9 cellular contexts compared by ENCODE assay signal in the genomic region with DNA sequence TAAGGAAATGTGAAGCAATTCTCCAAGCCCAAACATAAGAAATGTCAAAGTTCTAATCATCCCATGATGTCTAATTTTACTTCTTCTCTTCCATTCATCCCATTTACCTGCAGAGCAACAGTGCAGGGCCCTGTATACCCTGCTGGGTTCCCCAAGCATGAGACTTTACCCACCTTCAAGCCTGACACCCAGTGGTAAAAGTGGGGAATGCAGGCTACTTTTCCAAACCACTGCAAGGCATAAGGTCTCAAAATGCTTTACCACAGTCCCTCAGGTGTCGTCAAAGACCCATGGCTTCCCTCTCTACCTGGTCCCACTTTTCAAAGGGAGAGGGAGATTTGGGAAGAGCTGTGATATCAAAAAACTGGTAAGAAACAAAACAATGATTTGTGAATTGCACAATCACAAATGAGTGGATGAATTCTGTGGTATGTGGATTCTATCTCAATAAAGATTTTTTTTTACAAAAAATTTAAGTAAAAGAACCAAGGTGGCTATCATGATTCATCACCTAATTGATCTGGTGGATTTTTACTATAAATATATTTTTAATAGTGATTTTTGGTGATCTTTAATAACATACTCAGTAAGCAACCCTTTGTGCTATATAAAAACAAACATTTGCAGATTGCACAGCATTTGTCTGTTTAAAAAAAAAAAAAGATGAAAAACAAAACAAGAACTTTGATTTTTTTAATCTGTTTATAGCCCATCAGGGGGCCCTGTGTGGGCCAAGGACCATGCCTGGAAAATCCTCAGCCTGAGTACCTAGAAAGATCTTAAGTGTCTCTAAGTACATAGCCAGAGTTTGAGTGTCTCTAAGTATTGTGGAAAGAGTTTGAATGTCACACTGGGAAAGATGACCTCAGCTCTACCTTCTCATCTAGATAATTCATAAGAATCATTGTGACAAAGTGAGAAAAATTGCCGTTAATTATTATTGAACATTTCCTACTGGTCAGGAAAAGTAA.
DNase-seq lines count a peak whose midpoint lies in the region; ATAC-seq, FAIRE-seq and TF ChIP-seq lines count a peak whose summit lies in the region.
"Had no signal": no experiment of that assay in that cellular context is flagged by ENCODE, and none has a peak within 500 bp of the region (broad histone marks: within the 10 kb centered on the region; RNA-seq: fewer than 3 reads in every experiment).

No MANE protein-coding gene starts in this region.

- H3K9ac ChIP-seq in neuronal stem cell (ENCODE audit: low read depth, low read length, poor library complexity): no peak overlapping the region

- no peak overlapping the region for H4K8ac ChIP-seq in neuronal stem cell (ENCODE audit: low read depth, low read length)

- WGBS in esophagus squamous epithelium, 2 donors: 40 to 51% methylated on average over 2 of the region's 2 CpGs
- no CpG with 5 or more reads among the region's 2 CpGs for WGBS in neuronal stem cell (ENCODE audit: extremely low coverage in 2 of 2, insufficient read length in 2 of 2, insufficient replicate concordance in 1 of 2), 2 donors

- H3K4me3 Mint-ChIP-seq in activated CD4-positive, alpha-beta T cell treated with anti-CD3 and anti-CD28 coated beads, Interleukin-2, amount 10 ng/mL, durations not matched to agents 7 days and 5 days: no peak overlapping the region

- H2BK5ac ChIP-seq in neuronal stem cell (ENCODE audit: low read length): no peak overlapping the region

- DNase-seq in A172 (ENCODE audit: low spot score): peak; percentile 12
- peak; percentile 6 for DNase-seq in GDM1 (lab: John Stamatoyannopoulos, UW)
- peak; percentile 2 for DNase-seq in NCI-H1694 treated with DMSO at 0.1 percent for 48 hours (lab: John Stamatoyannopoulos, UW)
- peak; percentile 58 for DNase-seq in activated CD4-positive, alpha-beta T cell treated with anti-CD3 and anti-CD28 coated beads, Interleukin-2, amount 10 ng/mL, durations not matched to agents 7 days and 5 days
- no peak for DNase-seq in esophagus squamous epithelium (lab: John Stamatoyannopoulos, UW)
- DNase-seq in neuronal stem cell (ENCODE audit: low spot score): peak; percentile 44
- peak; percentile 64 for DNase-seq in urothelium cell line (ENCODE audit: low spot score)

- no peak overlapping the region for H3K4ac ChIP-seq in neuronal stem cell (ENCODE audit: low read length)

- H3K14ac ChIP-seq in neuronal stem cell (ENCODE audit: low read length): no peak overlapping the region

- no peaks in the 10 kb centered on the region for H3K79me1 ChIP-seq in neuronal stem cell (ENCODE audit: low read depth, low read length)

- H4K91ac ChIP-seq in neuronal stem cell (ENCODE audit: low read depth, low read length, poor library complexity): no peak overlapping the region

- no peak overlapping the region for H3K4me2 ChIP-seq in neuronal stem cell (ENCODE audit: insufficient read depth, low read length, poor library complexity, severe bottlenecking)

- H2AFZ ChIP-seq in neuronal stem cell (ENCODE audit: low read length): no peak overlapping the region

- CTCF ChIA-PET in activated CD4-positive, alpha-beta T cell treated with anti-CD3 and anti-CD28 coated beads, Interleukin-2, amount 10 ng/mL, durations not matched to agents 7 days and 5 days (lab: Charles Lee): no interaction called here

- no peak overlapping the region for H3K23ac ChIP-seq in neuronal stem cell (ENCODE audit: low read depth, low read length, poor library complexity)

- TF ChIP-seq CTCF in esophagus squamous epithelium (IDR thresholded peaks at IDR 0.05): peak; percentile 19 to 78 (median 70)

- H3K27ac ChIP-seq in esophagus squamous epithelium: no peak overlapping the region
- H3K27ac ChIP-seq in neuronal stem cell (replicated peaks; ENCODE audit: low read length): no peak overlapping the region

- peaks cover 0 to 5% (median 3%) of the 10 kb centered on the region in 3 donors for H3K4me1 ChIP-seq in esophagus squamous epithelium
- H3K4me1 ChIP-seq in neuronal stem cell (ENCODE audit: control insufficient read depth in 2 of 2, insufficient read depth in 1 of 2, low read depth in 1 of 2, low read length in 2 of 2): peaks cover 0 to 3% of the 10 kb centered on the region in 2 donors

- no peak for FAIRE-seq in urothelium cell line (lab: Jason Lieb, UNC)
- FAIRE-seq: islet of Langerhans had no signal

- H2AK5ac ChIP-seq in neuronal stem cell (ENCODE audit: low read depth, low read length): no peak overlapping the region

- no peak overlapping the region for H3K18ac ChIP-seq in neuronal stem cell (ENCODE audit: low read length)

- H3K9me3 ChIP-seq in esophagus squamous epithelium (no peaks in the 10 kb centered on the region), neuronal stem cell (replicated peaks in 1 of 2; ENCODE audit: control insufficient read depth in 2 of 2, insufficient read depth in 1 of 2, low read depth in 1 of 2, low read length in 2 of 2) (peaks cover 0 to 2% of the 10 kb centered on the region in 2 donors)

- peaks cover 0 to 32% (median 0%) of the 10 kb centered on the region in 4 donors for H3K27me3 ChIP-seq in esophagus squamous epithelium
- H3K27me3 ChIP-seq in neuronal stem cell (ENCODE audit: control insufficient read depth in 3 of 3, insufficient read depth in 3 of 3, low read depth in 1 of 3, low read length in 3 of 3): peaks cover 0 to 4% (median 0%) of the 10 kb centered on the region in 3 experiments

- no peak overlapping the region for H2BK120ac ChIP-seq in neuronal stem cell (ENCODE audit: low read depth, low read length)

- POLR2A ChIA-PET in activated CD4-positive, alpha-beta T cell treated with anti-CD3 and anti-CD28 coated beads, Interleukin-2, amount 10 ng/mL, durations not matched to agents 7 days and 5 days (lab: Charles Lee): no interaction called here

- TF ChIP-seq POLR2A in esophagus squamous epithelium (IDR thresholded peaks at IDR 0.05): no peak

- peaks cover 12% of the 10 kb centered on the region for H3K4me1 Mint-ChIP-seq in activated CD4-positive, alpha-beta T cell treated with anti-CD3 and anti-CD28 coated beads, Interleukin-2, amount 10 ng/mL, durations not matched to agents 7 days and 5 days

- no peaks in the 10 kb centered on the region for H3K36me3 Mint-ChIP-seq in activated CD4-positive, alpha-beta T cell treated with anti-CD3 and anti-CD28 coated beads, Interleukin-2, amount 10 ng/mL, durations not matched to agents 7 days and 5 days (ENCODE audit: low read depth)

- H3K4me3 ChIP-seq in esophagus squamous epithelium: no peak overlapping the region
- H3K4me3 ChIP-seq in neuronal stem cell (ENCODE audit: low read length in 2 of 2): no peak overlapping the region

- H3K27me3 Mint-ChIP-seq in activated CD4-positive, alpha-beta T cell treated with anti-CD3 and anti-CD28 coated beads, Interleukin-2, amount 10 ng/mL, durations not matched to agents 7 days and 5 days: peaks cover 12% of the 10 kb centered on the region

- H3K36me3 ChIP-seq in esophagus squamous epithelium (no peaks in the 10 kb centered on the region), neuronal stem cell (replicated peaks in 1 of 2; ENCODE audit: control insufficient read depth in 2 of 2, insufficient read depth in 2 of 2, low read length in 2 of 2) (no peaks in the 10 kb centered on the region)

- H2BK15ac ChIP-seq in neuronal stem cell (ENCODE audit: low read length): no peak overlapping the region

- no peak for ATAC-seq in GM21529 (IDR thresholded peaks at IDR 0.05; ENCODE audit: unreplicated experiment)

- intact Hi-C loops in esophagus squamous epithelium (cut with DNase I): no loop called here

- peaks cover 4% of the 10 kb centered on the region for H3K9me3 Mint-ChIP-seq in activated CD4-positive, alpha-beta T cell treated with anti-CD3 and anti-CD28 coated beads, Interleukin-2, amount 10 ng/mL, durations not matched to agents 7 days and 5 days

- H3K27ac Mint-ChIP-seq in activated CD4-positive, alpha-beta T cell treated with anti-CD3 and anti-CD28 coated beads, Interleukin-2, amount 10 ng/mL, durations not matched to agents 7 days and 5 days: no peak overlapping the region

- no peak overlapping the region for H2BK12ac ChIP-seq in neuronal stem cell (ENCODE audit: low read length)
